ENCODE assay signal across 8 cellular contexts in the genomic region with DNA sequence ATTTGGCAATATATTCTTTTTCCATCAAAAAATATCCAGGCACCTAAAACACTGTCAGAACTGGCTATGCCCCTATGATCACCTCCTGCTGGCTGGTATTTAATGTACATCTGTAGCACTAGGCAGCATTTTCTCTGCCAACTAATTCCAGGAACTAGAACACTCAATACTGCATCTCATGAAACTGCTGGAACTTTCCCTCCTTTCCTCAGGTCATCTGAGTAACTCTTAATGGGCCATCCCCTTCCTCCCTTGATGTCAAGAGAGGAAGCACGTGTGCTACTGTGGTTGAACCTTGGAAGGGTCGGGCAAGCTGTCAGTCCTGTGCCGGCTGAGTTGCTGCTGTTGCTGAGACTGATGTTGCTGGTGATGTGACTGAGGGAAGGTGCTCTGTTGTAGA. TPM values are rescaled to one million over a fixed set of nuclear protein-coding genes. Genes with fewer than 3 reads are reported as not detected.
DNase-seq lines count a peak whose midpoint lies in the region; ATAC-seq and TF ChIP-seq lines count a peak whose summit lies in the region.

No MANE protein-coding gene starts in this region.

- peak overlapping the region; percentile 7 to 83 (median 72) for H3K27ac Mint-ChIP-seq in CD8-positive, alpha-beta memory T cell

- no peaks in the 10 kb centered on the region for H4K20me1 ChIP-seq in PC-9 (ENCODE audit: insufficient read depth)

- CTCF ChIA-PET in CD8-positive, alpha-beta memory T cell (lab: Charles Lee): interaction anchor here (1.0 kb wide), 1 partner anchor 9 kb away, joined by 3 read pairs; no protein-coding TSS in a partner anchor
- CTCF ChIA-PET in PC-9 (lab: Charles Lee): interaction anchor here (0.6 kb wide), 1 partner anchor 89 kb away, joined by 3 read pairs; a partner anchor contains a TSS

- H2AFZ ChIP-seq in PC-9: no peak overlapping the region

- H3K4me3 Mint-ChIP-seq in CD8-positive, alpha-beta memory T cell: peak overlapping the region in 1 of 7 donors; percentile 29

- no peak overlapping the region for H3K4me3 ChIP-seq in CD8-positive, alpha-beta memory T cell (ENCODE audit: low read length)
- no peak overlapping the region for H3K4me3 ChIP-seq in PC-9

- H3K4me1 ChIP-seq in CD8-positive, alpha-beta memory T cell (ENCODE audit: insufficient read depth, low read length): peaks cover 8% of the 10 kb centered on the region
- H3K4me1 ChIP-seq in PC-9 (replicated peaks; ENCODE audit: insufficient read depth): no peaks in the 10 kb centered on the region

- peak; percentile 44; the same call in 1 of the 2 replicates for TF ChIP-seq CTCF in PC-9 (conservative IDR thresholded peaks at IDR 0.05)

- H3K4me1 Mint-ChIP-seq in CD8-positive, alpha-beta memory T cell: peaks cover 13 to 22% (median 17%) of the 10 kb centered on the region in 3 donors

- H3K27me3 Mint-ChIP-seq in CD8-positive, alpha-beta memory T cell: no peaks in the 10 kb centered on the region

- H3K79me2 ChIP-seq in PC-9 (ENCODE audit: low read depth): no peaks in the 10 kb centered on the region

- no peaks in the 10 kb centered on the region for H3K27me3 ChIP-seq in CD8-positive, alpha-beta memory T cell (ENCODE audit: insufficient read depth, low read length, poor library complexity, severe bottlenecking)
- no peaks in the 10 kb centered on the region for H3K27me3 ChIP-seq in PC-9 (ENCODE audit: insufficient read depth, low read depth)

- no peak for DNase-seq in CD8-positive, alpha-beta memory T cell
- no peak for DNase-seq in PC-9
- peak; percentile 25 to 27 for DNase-seq in erythroblast (lab: John Stamatoyannopoulos, UW)
- peak; percentile 3 for DNase-seq in stimulated activated CD4-positive, alpha-beta T cell treated with anti-CD3 and anti-CD28 coated beads, Interleukin-4, amount 100 ng/mL, for 4 hours
- DNase-seq in NOMO-1 treated with DMSO at 0.1 percent for 48 hours (lab: John Stamatoyannopoulos, UW; ENCODE audit: unreplicated experiment): no peak
- no peak for DNase-seq in NCI-H2196 treated with DMSO at 0.1 percent for 48 hours (lab: John Stamatoyannopoulos, UW; ENCODE audit: unreplicated experiment)

- no peaks in the 10 kb centered on the region for H3K9me2 ChIP-seq in PC-9 (ENCODE audit: insufficient read depth)

- ATAC-seq in GM21423 (IDR thresholded peaks at IDR 0.05; ENCODE audit: unreplicated experiment): peak; percentile 78
- ATAC-seq in GM21367 (IDR thresholded peaks at IDR 0.05; ENCODE audit: unreplicated experiment): no peak

- no peak for TF ChIP-seq POLR2A in erythroblast (IDR thresholded peaks at IDR 0.05; ENCODE audit: low read length)

- BruUV-seq in PC-9 (replicated peaks; lab: Mats Ljungman, UMichigan): no TSS peak

- H3K36me3 Mint-ChIP-seq in CD8-positive, alpha-beta memory T cell: peaks cover 0 to 68% (median 9%) of the 10 kb centered on the region in 3 donors

- no peaks in the 10 kb centered on the region for H3K36me3 ChIP-seq in CD8-positive, alpha-beta memory T cell (ENCODE audit: insufficient read depth, low read length)
- H3K36me3 ChIP-seq in PC-9 (ENCODE audit: low read depth): no peaks in the 10 kb centered on the region

- POLR2A ChIA-PET in CD8-positive, alpha-beta memory T cell (lab: Charles Lee): no interaction called here
- POLR2A ChIA-PET in PC-9 (lab: Charles Lee; ENCODE audit: unreplicated experiment): no interaction called here

- intact Hi-C loops in PC-9 (cut with micrococcal nuclease; ENCODE audit: unreplicated experiment): no loop called here

- no peak overlapping the region for H3K27ac ChIP-seq in CD8-positive, alpha-beta memory T cell (ENCODE audit: low read depth, low read length)
- no peak overlapping the region for H3K27ac ChIP-seq in PC-9

- H3K4me2 ChIP-seq in PC-9: no peak overlapping the region

- peaks cover 3% of the 10 kb centered on the region; the same call in 1 of the 2 replicates for H3F3A ChIP-seq in PC-9 (ENCODE audit: insufficient read depth, low read depth)

- H3K9me3 ChIP-seq in CD8-positive, alpha-beta memory T cell (ENCODE audit: low read length): no peaks in the 10 kb centered on the region
- no peaks in the 10 kb centered on the region for H3K9me3 ChIP-seq in PC-9 (ENCODE audit: insufficient read depth, low read depth)

- no peaks in the 10 kb centered on the region for H3K9me3 Mint-ChIP-seq in CD8-positive, alpha-beta memory T cell

RNA-seq across cellular contexts. Expression of a gene that starts 39.4 kb away (rescaled TPM):
- total RNA-seq in CD8-positive, alpha-beta memory T cell: 10 to 100 TPM; 69.1 to 76.5 TPM
- polyA plus RNA-seq in CD8-positive, alpha-beta memory T cell: 31.1 TPM
- 61.4 and 61.8 TPM in 2 replicates for total RNA-seq in PC-9 (2021)

Comparison
In these comparisons a context has a peak if more than half of its experiments do, and no peak if none do; other contexts are left out.
1. DNase-seq: peak in erythroblast (2 of 2) and stimulated activated CD4-positive, alpha-beta T cell treated with anti-CD3 and anti-CD28 coated beads, Interleukin-4, amount 100 ng/mL, for 4 hours (2 of 2); none in CD8-positive, alpha-beta memory T cell (0 of 5), PC-9 (0 of 2), NOMO-1 treated with DMSO at 0.1 percent for 48 hours (single experiment) and NCI-H2196 treated with DMSO at 0.1 percent for 48 hours (single experiment).